Comparison of ENCODE assay signal across 8 cellular contexts in genomic region chr22:31947296-31947695, GRCh38. TPM values are rescaled to one million over a fixed set of nuclear protein-coding genes. Genes with fewer than 3 reads are reported as not detected.
DNase-seq lines count a peak whose midpoint lies in the region; ATAC-seq and TF ChIP-seq lines count a peak whose summit lies in the region.

No MANE protein-coding gene starts in this region.

- peaks cover 34% of the 10 kb centered on the region for H3K36me3 Mint-ChIP-seq in endodermal cell (ENCODE audit: low read depth)

- H3K9me3 ChIP-seq in endodermal cell (ENCODE audit: control insufficient read depth, low read length): no peaks in the 10 kb centered on the region

- H3K27ac ChIP-seq in endodermal cell (ENCODE audit: low read depth, low read length): no peak overlapping the region

- H3K4me3 Mint-ChIP-seq in endodermal cell: no peak overlapping the region

- no peaks in the 10 kb centered on the region for H3K27me3 ChIP-seq in endodermal cell (ENCODE audit: control insufficient read depth, insufficient read depth, low read length, poor library complexity, severe bottlenecking)

- H3K4me3 ChIP-seq in endodermal cell (ENCODE audit: low read length): peak overlapping the region; percentile 98

- POLR2A ChIA-PET in HEK293T (lab: Yijun Ruan, JAX): interaction anchor here (6.5 kb wide), 1 partner anchor 194 kb away, joined by 33 read pairs; the partner anchor contains the start of gene DEPDC5

- no peak overlapping the region for H3K9ac ChIP-seq in endodermal cell (ENCODE audit: extremely low read depth, low read length, poor library complexity, severe bottlenecking)

- no peaks in the 10 kb centered on the region for H3K27me3 Mint-ChIP-seq in endodermal cell (ENCODE audit: insufficient read depth)

- TF ChIP-seq CTCF in endodermal cell (conservative IDR thresholded peaks at IDR 0.05): peak; percentile 64

- no peaks in the 10 kb centered on the region for H3K9me3 Mint-ChIP-seq in endodermal cell

- DNase-seq in COLO668 (lab: John Stamatoyannopoulos, UW; ENCODE audit: unreplicated experiment): peak; percentile 8
- DNase-seq in HEK293T (ENCODE audit: extremely low spot score): no peak
- DNase-seq in T follicular helper cell (ENCODE audit: low read depth): peak; percentile 19
- no peak for DNase-seq in endodermal cell
- peak; percentile 11 for DNase-seq in pulmonary artery endothelial cell (ENCODE audit: low read depth, low spot score)
- no peak for DNase-seq in stimulated activated CD4-positive, alpha-beta T cell treated with anti-CD3 and anti-CD28 coated beads, Interleukin-2, amount 100 ng/mL, for 48 hours
- DNase-seq in GM19240 (ENCODE audit: insufficient read length, low spot score): no peak

- no peak for ATAC-seq in GM18868 (IDR thresholded peaks at IDR 0.05; ENCODE audit: unreplicated experiment)

- peaks cover 3% of the 10 kb centered on the region for H3K4me1 ChIP-seq in endodermal cell (ENCODE audit: control insufficient read depth, insufficient read depth, low read length)

- H3K36me3 ChIP-seq in endodermal cell (ENCODE audit: control insufficient read depth, insufficient read depth, low read length): peaks cover 54% of the 10 kb centered on the region

- peaks cover 15% of the 10 kb centered on the region for H3K4me1 Mint-ChIP-seq in endodermal cell

- CTCF ChIA-PET in HEK293T (lab: Yijun Ruan, JAX): interaction anchor here (0.6 kb wide), 1 partner anchor 271 kb away, joined by 3 read pairs; no protein-coding TSS in a partner anchor

- WGBS in endodermal cell (ENCODE audit: insufficient coverage in 1 of 2, insufficient read length in 1 of 2), 2 experiments: 66% methylated on average over 2 of the region's 2 CpGs; no CpG with 5 or more reads in 1 of the 2 experiments

- H3K27ac Mint-ChIP-seq in endodermal cell: peak overlapping the region; percentile 35

TF ChIP-seq in HEK293T, 16 proteins besides CTCF, POLR2A, EP300 and RAD21:
- TF ChIP-seq PKNOX1 (IDR thresholded peaks at IDR 0.05): peak; percentile 89
- no peak for TF ChIP-seq FOXA1 (IDR thresholded peaks at IDR 0.05)
TF ChIP-seq in HEK293T: peak in this region for 1.

RNA-seq across cellular contexts. Expression of gene YWHAH, which starts 3.0 kb away (rescaled TPM):
- total RNA-seq in endodermal cell (100 to 1,000 TPM; 162 to 193 TPM), pulmonary artery endothelial cell (99.4 and 130 TPM in 2 replicates)
- polyA plus RNA-seq in endodermal cell (2013, experiment 1 of 2): 178 TPM
- polyA plus RNA-seq in endodermal cell (2013, experiment 2 of 2): 174 TPM

Comparison
In these comparisons a context has a peak if more than half of its experiments do, and no peak if none do; other contexts are left out.
1. DNase-seq: peak in COLO668 (single experiment), T follicular helper cell (single experiment) and pulmonary artery endothelial cell (single experiment); none in HEK293T (single experiment), endodermal cell (single experiment), stimulated activated CD4-positive, alpha-beta T cell treated with anti-CD3 and anti-CD28 coated beads, Interleukin-2, amount 100 ng/mL, for 48 hours (0 of 2) and GM19240 (single experiment).